In the genomic region with DNA sequence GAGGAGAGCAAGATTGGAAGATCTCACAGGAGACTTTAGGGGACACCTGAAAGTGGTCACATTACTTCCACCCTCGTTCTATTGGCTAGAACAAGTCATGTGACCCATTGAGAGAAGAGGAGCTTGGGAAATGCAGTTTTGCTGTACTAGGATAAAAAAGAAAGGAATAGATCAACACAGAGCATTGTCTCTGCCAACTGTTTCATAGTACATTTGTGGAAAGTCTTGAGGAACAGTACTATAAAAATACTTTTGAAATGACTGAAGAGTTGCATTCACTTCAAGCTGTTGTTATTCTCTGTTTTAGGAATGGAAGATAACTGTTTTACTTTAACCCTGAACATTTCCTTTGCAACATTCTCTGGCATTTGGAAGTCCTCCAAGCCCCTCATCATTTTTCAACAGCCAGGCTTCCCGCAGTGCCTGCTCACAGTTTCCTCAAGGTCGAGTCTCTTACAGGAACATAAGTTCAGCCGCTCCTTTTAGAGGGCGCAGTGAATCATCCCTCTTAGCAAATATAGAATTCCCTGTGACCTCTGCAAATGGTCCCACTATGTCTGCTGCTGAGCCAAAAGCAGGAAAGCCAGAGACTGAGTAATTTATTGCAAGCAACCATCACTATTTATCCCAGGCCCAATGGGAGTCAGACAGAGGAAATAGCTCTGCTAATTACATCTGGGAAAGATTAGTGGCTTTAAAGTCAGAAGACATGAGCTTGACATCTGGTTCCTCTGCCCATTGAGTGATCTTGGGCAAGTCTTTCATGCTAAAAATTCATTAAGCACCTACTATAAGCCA, we compare ENCODE assay signal across 10 cellular contexts. TPM values are rescaled to one million over a fixed set of nuclear protein-coding genes. Genes with fewer than 3 reads are reported as not detected.
DNase-seq lines count a peak whose midpoint lies in the region; ATAC-seq, FAIRE-seq and TF ChIP-seq lines count a peak whose summit lies in the region.
"Had no signal": no experiment of that assay in that cellular context is flagged by ENCODE, and none has a peak within 500 bp of the region (broad histone marks: within the 10 kb centered on the region; RNA-seq: fewer than 3 reads in every experiment).

No MANE protein-coding gene starts in this region.

- H3K27me3 ChIP-seq in gastroesophageal sphincter (no peaks in the 10 kb centered on the region), pancreas (no peaks in the 10 kb centered on the region)

- FAIRE-seq in pancreas (lab: Jason Lieb, UNC): no peak

- TF ChIP-seq POLR2A in gastroesophageal sphincter (IDR thresholded peaks at IDR 0.05): no peak

- no peaks in the 10 kb centered on the region for H3K9me3 ChIP-seq in SK-N-MC (ENCODE audit: low read depth, low read length)
- H3K9me3 ChIP-seq in gastroesophageal sphincter: no peaks in the 10 kb centered on the region
- no peaks in the 10 kb centered on the region for H3K9me3 ChIP-seq in pancreas

- intact Hi-C loops in pancreas (cut with DNase I): no loop called here

- H3K36me3 ChIP-seq in SK-N-MC (ENCODE audit: insufficient read depth, low read length): no peaks in the 10 kb centered on the region
- H3K36me3 ChIP-seq in gastroesophageal sphincter: no peaks in the 10 kb centered on the region
- no peaks in the 10 kb centered on the region for H3K36me3 ChIP-seq in pancreas

- H3K4me3 ChIP-seq in SK-N-MC (peak overlapping the region; percentile 60), gastroesophageal sphincter (no peak overlapping the region), pancreas (no peak overlapping the region)

- ATAC-seq in gastroesophageal sphincter (peak; percentile 91), pancreas (peak; percentile 24 to 86 (median 72)), HG03354 (IDR thresholded peaks at IDR 0.05; ENCODE audit: poor library complexity, severe bottlenecking, unreplicated experiment) (no peak)
- ATAC-seq: activated CD4-positive, CD25-positive, alpha-beta regulatory T cell treated with anti-CD3 and anti-CD28 coated beads, Interleukin-2, amount 50 U/mL, for 24 hours had no signal

- TF ChIP-seq EP300 in gastroesophageal sphincter (IDR thresholded peaks at IDR 0.05): no peak

- no peak for TF ChIP-seq CTCF in gastroesophageal sphincter (IDR thresholded peaks at IDR 0.05)
- no peak for TF ChIP-seq CTCF in pancreas (IDR thresholded peaks at IDR 0.05)

- peak; percentile 88 for DNase-seq in AG20443 (ENCODE audit: low spot score)
- peak; percentile 73 for DNase-seq in SK-N-MC (ENCODE audit: low read depth, low spot score)
- DNase-seq in pancreas: peak in 3 of 6 donors; percentile 4 to 26 (median 22)
- no peak for DNase-seq in stimulated activated CD4-positive, alpha-beta T cell treated with anti-CD3 and anti-CD28 coated beads, Interleukin-4, amount 100 ng/mL, for 4 hours
- DNase-seq in NCI-H1092 treated with DMSO at 0.1 percent for 48 hours (lab: John Stamatoyannopoulos, UW): no peak
- no peak for DNase-seq in stimulated activated naive CD4-positive, alpha-beta T cell (lab: John Stamatoyannopoulos, UW)
- DNase-seq: Calu3 had no signal

- peaks cover 0 to 12% (median 2%) of the 10 kb centered on the region in 3 donors for H3K4me1 ChIP-seq in gastroesophageal sphincter
- no peaks in the 10 kb centered on the region for H3K4me1 ChIP-seq in pancreas

- WGBS in gastroesophageal sphincter (ENCODE audit: low coverage in 1 of 2), 2 donors: 15 to 28% methylated on average over 2 to 5 of the region's 5 CpGs
- WGBS in pancreas, 2 donors: 31 to 36% methylated on average over 5 of the region's 5 CpGs

- H3K27ac ChIP-seq in SK-N-MC (peak overlapping the region; percentile 68), gastroesophageal sphincter (peak overlapping the region; percentile 48 to 67 (median 60)), pancreas (no peak overlapping the region)

- no peak overlapping the region for H3K9ac ChIP-seq in SK-N-MC (ENCODE audit: insufficient read length)

RNA-seq across cellular contexts. Expression of a gene that starts 40.7 kb away (rescaled TPM):
- total RNA-seq in gastroesophageal sphincter (10 to 100 TPM; 45.6 to 68.7 (median 53.8) TPM), pancreas (10 to 100 TPM; 19.7 to 29.4 (median 25.6) TPM)
- polyA plus RNA-seq in pancreas: 10 to 100 TPM; 49.0 to 51.9 TPM

RNA-seq across cellular contexts. Expression of a gene that starts 40.9 kb away (rescaled TPM):
- 100 to 1,000 TPM in 1 of 4 donors, 10 to 100 TPM in 3; 36.3 to 105 (median 73.2) TPM for total RNA-seq in gastroesophageal sphincter
- 10 to 100 TPM; 23.1 to 39.7 (median 33.9) TPM for total RNA-seq in pancreas
- polyA plus RNA-seq in pancreas: 10 to 100 TPM; 29.3 to 59.7 TPM

Comparison
In these comparisons a context has a peak if more than half of its experiments do, and no peak if none do; other contexts are left out.
1. DNase-seq: peak in AG20443 (single experiment) and SK-N-MC (single experiment); none in stimulated activated CD4-positive, alpha-beta T cell treated with anti-CD3 and anti-CD28 coated beads, Interleukin-4, amount 100 ng/mL, for 4 hours (0 of 2), NCI-H1092 treated with DMSO at 0.1 percent for 48 hours (single experiment) and stimulated activated naive CD4-positive, alpha-beta T cell (0 of 6).
2. H3K27ac ChIP-seq: peak in SK-N-MC (single experiment) and gastroesophageal sphincter (4 of 4); none in pancreas (0 of 4).